In the genomic region with DNA sequence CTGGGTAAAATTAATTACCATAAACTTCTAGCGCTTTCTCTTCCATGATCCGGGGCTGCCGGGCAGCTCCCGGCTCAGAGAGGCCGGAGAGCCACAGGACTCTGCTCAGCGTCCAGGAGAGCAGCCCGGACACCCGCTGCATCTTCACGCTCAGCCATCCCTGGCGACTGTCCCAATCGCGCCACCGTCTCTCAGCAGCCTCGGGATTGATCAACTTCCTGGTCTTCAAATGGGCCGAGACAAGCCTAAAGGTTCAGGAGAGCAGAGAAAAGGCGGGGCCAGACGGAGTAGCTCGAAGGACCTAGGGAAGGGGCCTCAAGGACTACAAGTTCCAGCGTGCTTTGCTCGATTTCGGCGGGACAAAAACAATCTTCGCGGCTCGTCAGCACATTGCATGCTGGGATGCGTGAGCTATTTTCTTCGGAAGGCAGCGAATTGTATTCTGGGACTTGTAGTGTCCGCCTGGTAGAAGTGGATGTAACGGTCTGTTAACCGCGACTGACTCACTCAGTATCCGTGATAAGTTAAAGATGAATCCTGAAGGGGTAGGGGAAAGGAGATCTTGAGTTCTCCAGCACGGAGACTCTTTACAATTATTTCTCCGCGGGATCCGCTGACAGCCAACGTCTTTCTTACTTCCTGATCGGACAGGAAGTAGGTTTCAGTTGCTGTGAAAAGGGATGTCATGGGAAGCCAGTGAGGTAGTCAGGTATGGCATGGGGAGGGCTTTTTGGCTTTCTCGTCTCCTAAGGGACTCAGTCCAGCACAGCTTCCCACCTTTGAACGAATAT, we compare ENCODE assay signal across 8 cellular contexts. TPM values are rescaled to one million over a fixed set of nuclear protein-coding genes. Genes with fewer than 3 reads are reported as not detected.
DNase-seq lines count a peak whose midpoint lies in the region; ATAC-seq and TF ChIP-seq lines count a peak whose summit lies in the region.

A gene with protein sequence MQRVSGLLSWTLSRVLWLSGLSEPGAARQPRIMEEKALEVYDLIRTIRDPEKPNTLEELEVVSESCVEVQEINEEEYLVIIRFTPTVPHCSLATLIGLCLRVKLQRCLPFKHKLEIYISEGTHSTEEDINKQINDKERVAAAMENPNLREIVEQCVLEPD (minus strand): TSS at position 212 of the 791 bp plus-strand sequence. CDS start 70 bp downstream, at position 142.

- H3K36me3 ChIP-seq in PC-9 (ENCODE audit: low read depth) (no peaks in the 10 kb centered on the region), mucosa of rectum (ENCODE audit: control insufficient read depth in 2 of 2, insufficient read depth in 2 of 2, low read length in 2 of 2) (peaks cover 0 to 7% of the 10 kb centered on the region in 2 donors)

- H3K27me3 ChIP-seq in PC-9 (ENCODE audit: insufficient read depth, low read depth) (no peaks in the 10 kb centered on the region), mucosa of rectum (ENCODE audit: control insufficient read depth in 2 of 2, insufficient read depth in 2 of 2, low read length in 2 of 2) (no peaks in the 10 kb centered on the region)

- H3F3A ChIP-seq in PC-9 (ENCODE audit: insufficient read depth, low read depth), result peaks cover 12% of the 10 kb centered on the region; the same call in 1 of the 2 replicates

- peak within 1 kb of the TSS; percentile 84 for H3K4me2 ChIP-seq in PC-9

- CTCF ChIA-PET in PC-9 (lab: Charles Lee), result interaction anchor here (1.0 to 1.5 kb wide), 4 partner anchors 59 to 484 kb away, joined by 3 to 4 read pairs (median 4); no protein-coding TSS in a partner anchor

- BruUV-seq in PC-9 (replicated peaks; lab: Mats Ljungman, UMichigan), result no TSS peak

- H3K4me1 ChIP-seq in PC-9 (replicated peaks; ENCODE audit: insufficient read depth) (peaks cover 26% of the 10 kb centered on the region), mucosa of rectum (ENCODE audit: control insufficient read depth in 2 of 2, insufficient read depth in 2 of 2, low read length in 2 of 2) (peaks cover 25 to 40% of the 10 kb centered on the region in 2 donors)

- TF ChIP-seq POLR2A in erythroblast (IDR thresholded peaks at IDR 0.05; ENCODE audit: low read length), result peak; percentile 86

- peak; percentile 61 for ATAC-seq in GM21619 (IDR thresholded peaks at IDR 0.05; ENCODE audit: unreplicated experiment)

- H3K9ac ChIP-seq in mucosa of rectum (ENCODE audit: low read depth in 1 of 2, low read length in 2 of 2), result peak within 1 kb of the TSS; percentile 81 to 90

- no peaks in the 10 kb centered on the region for H3K9me2 ChIP-seq in PC-9 (ENCODE audit: insufficient read depth)

- peaks cover 15% of the 10 kb centered on the region for H4K20me1 ChIP-seq in PC-9 (ENCODE audit: insufficient read depth)

- POLR2A ChIA-PET in PC-9 (lab: Charles Lee; ENCODE audit: unreplicated experiment), result interaction anchor here (0.6 to 0.7 kb wide), 6 partner anchors 43 to 1374 kb away, joined by 3 to 24 read pairs (median 6); no protein-coding TSS in a partner anchor

- DNase-seq in DMS153 treated with DMSO at 0.1 percent for 48 hours (lab: John Stamatoyannopoulos, UW; ENCODE audit: unreplicated experiment), result peak; percentile 86
- DNase-seq in Jurkat, Clone E6-1 (ENCODE audit: low read depth, low spot score), result peak; percentile 99
- DNase-seq in PC-9, result peak; percentile 92 to 95
- DNase-seq in activated T-cell treated with anti-CD3 and anti-CD28 coated beads, Interleukin-2, amount 50 U/mL, for 1 hour, result peak; percentile 83
- peak; percentile 99 for DNase-seq in erythroblast (lab: John Stamatoyannopoulos, UW)
- peak; percentile 94 for DNase-seq in stimulated activated CD8-positive, alpha-beta memory T cell treated with anti-CD3 and anti-CD28 coated beads, Interleukin-4, amount 100 ng/mL, for 48 hours

- H3K4me3 ChIP-seq in Jurkat, Clone E6-1 (ENCODE audit: low read length), result peak within 1 kb of the TSS; percentile 92
- H3K4me3 ChIP-seq in PC-9 (peak within 1 kb of the TSS; percentile 67), mucosa of rectum (ENCODE audit: low read length in 2 of 2) (peak within 1 kb of the TSS; percentile 88)

- peak within 1 kb of the TSS; percentile 85 for H2AFZ ChIP-seq in PC-9

- intact Hi-C loops in PC-9 (cut with micrococcal nuclease; ENCODE audit: unreplicated experiment), result loop anchor here (5.0 kb wide), 2 partner anchors 492 to 592 kb away; partner anchors contain the start of gene USP3

- peaks cover 69% of the 10 kb centered on the region for H3K79me2 ChIP-seq in PC-9 (ENCODE audit: low read depth)

- TF ChIP-seq CTCF in PC-9 (conservative IDR thresholded peaks at IDR 0.05), result no peak

- H3K9me3 ChIP-seq in PC-9 (ENCODE audit: insufficient read depth, low read depth) (no peaks in the 10 kb centered on the region), mucosa of rectum (ENCODE audit: control insufficient read depth in 2 of 2, low read length in 2 of 2) (no peaks in the 10 kb centered on the region)

- peak within 1 kb of the TSS; percentile 59 for H3K27ac ChIP-seq in PC-9
- H3K27ac ChIP-seq in mucosa of rectum (ENCODE audit: low read depth in 2 of 2, low read length in 2 of 2), result peak within 1 kb of the TSS; percentile 73 to 91

RNA-seq across cellular contexts. Expression of the gene that starts here (rescaled TPM):
- 59.9 TPM for polyA plus RNA-seq in Jurkat, Clone E6-1 (2012; ENCODE audit: insufficient read depth, insufficient read length)
- 72.1 and 76.3 TPM in 2 replicates for total RNA-seq in PC-9 (2021)

Comparison
In these comparisons a context has a peak if more than half of its experiments do, and no peak if none do; other contexts are left out.
1. Peak in every context shown above with its lines: DNase-seq, ATAC-seq, H3K4me3 ChIP-seq and H3K27ac ChIP-seq.